Comparison of ENCODE assay signal across 16 cellular contexts in genomic region chr15:74369084-74369745, GRCh38. TPM values are rescaled to one million over a fixed set of nuclear protein-coding genes. Genes with fewer than 3 reads are reported as not detected.
"Had no signal": no experiment of that assay in that cellular context is flagged by ENCODE, and none has a peak within 500 bp of the region (broad histone marks: within the 10 kb centered on the region; RNA-seq: fewer than 3 reads in every experiment).

No MANE protein-coding gene starts in this region.

- H3K9me3 ChIP-seq: mucosa of descending colon, stomach, tibial artery had no signal

- ATAC-seq: activated naive CD4-positive, alpha-beta T cell treated with anti-CD3 and anti-CD28 coated beads, Interleukin-2, amount 50 U/mL, for 72 hours; esophagus mucosa; left colon; mucosa of descending colon; naive thymus-derived CD8-positive, alpha-beta T cell had no signal

- DNase-seq: activated B cell treated with CpG ODN at 0.5 μM for 24 hours; activated CD4-positive, alpha-beta T cell treated with anti-CD3 and anti-CD28 coated beads, Interleukin-2, amount 50 U/mL, for 1 hour; activated effector memory CD4-positive, alpha-beta T cell treated with anti-CD3 and anti-CD28 coated beads, Interleukin-2, amount 50 U/mL, for 16 hours; activated T-cell treated with anti-CD3 and anti-CD28 coated beads, Interleukin-2, amount 50 U/mL, for 1 hour; brain microvascular endothelial cell; glutamatergic neuron; left colon; mammary epithelial cell; mucosa of descending colon; stomach had no signal

- H3K36me3 ChIP-seq: brain microvascular endothelial cell, stomach, tibial artery had no signal

- H3K27me3 ChIP-seq: brain microvascular endothelial cell had no signal

- H3K4me3 ChIP-seq: mucosa of descending colon, stomach, tibial artery had no signal

- H3K27ac ChIP-seq: brain microvascular endothelial cell, stomach, tibial artery had no signal

RNA-seq across cellular contexts. Expression of gene CYP11A1, which starts 1.8 kb away (rescaled TPM):
- total RNA-seq: activated B cell treated with CpG ODN at 0.5 μM for 24 hours; dermis microvascular lymphatic vessel endothelial cell; naive thymus-derived CD8-positive, alpha-beta T cell; osteocyte had no signal
- polyA plus RNA-seq: mammary epithelial cell; naive thymus-derived CD8-positive, alpha-beta T cell had no signal
